Comparison of ENCODE assay signal across 1 cellular context in genomic region chr20:46099491-46100287, GRCh38.
TF ChIP-seq lines count a peak whose summit lies in the region.

No MANE protein-coding gene starts in this region.

TF ChIP-seq in HepG2, 621 proteins besides CTCF, POLR2A, EP300 and RAD21 (continued from another document and continues in another):
- no peak for TF ChIP-seq ZBED4 (CRISPR knock-in tag; IDR thresholded peaks at IDR 0.05; ENCODE audit: borderline replicate concordance)
- no peak for TF ChIP-seq ZSCAN30 (CRISPR knock-in tag; IDR thresholded peaks at IDR 0.05)
- no peak for TF ChIP-seq ELK4 (CRISPR knock-in tag; IDR thresholded peaks at IDR 0.05; ENCODE audit: borderline replicate concordance)
- TF ChIP-seq MAFK (conservative IDR thresholded peaks at IDR 0.05 in 1 of 2, IDR thresholded peaks at IDR 0.05 in 1 of 2; ENCODE audit: low read length in 2 of 2): no peak
- TF ChIP-seq GABPB1 (CRISPR knock-in tag; IDR thresholded peaks at IDR 0.05): peak; percentile 46; the same call in 1 of the 2 replicates
- TF ChIP-seq MEIS2 (CRISPR knock-in tag; IDR thresholded peaks at IDR 0.05): no peak
- peak; percentile 33; the same call in 1 of the 2 replicates for TF ChIP-seq NFKB2 (CRISPR knock-in tag; IDR thresholded peaks at IDR 0.05; ENCODE audit: borderline replicate concordance)
- TF ChIP-seq TBX3 (IDR thresholded peaks at IDR 0.05; ENCODE audit: borderline replicate concordance): no peak
- no peak for TF ChIP-seq KIAA2018 (CRISPR knock-in tag; IDR thresholded peaks at IDR 0.05; ENCODE audit: borderline replicate concordance)
- 0 out of 2 replicates have a peak, but pooled peaks have one; percentile 54 for TF ChIP-seq SALL2 (CRISPR knock-in tag; IDR thresholded peaks at IDR 0.05)
- no peak for TF ChIP-seq SYNCRIP (IDR thresholded peaks at IDR 0.05; ENCODE audit: insufficient read depth, low read depth, low read length)
- TF ChIP-seq GLMP (CRISPR knock-in tag; IDR thresholded peaks at IDR 0.05; ENCODE audit: borderline replicate concordance): no peak
- TF ChIP-seq NR0B2 (CRISPR knock-in tag; IDR thresholded peaks at IDR 0.05): 0 out of 2 replicates have a peak, but pooled peaks have one; percentile 33
- TF ChIP-seq SNAPC4 (CRISPR knock-in tag; IDR thresholded peaks at IDR 0.05): no peak
- TF ChIP-seq ZSCAN20 (CRISPR knock-in tag; IDR thresholded peaks at IDR 0.05; ENCODE audit: borderline replicate concordance): no peak
- no peak for TF ChIP-seq ZNF468 (CRISPR knock-in tag; IDR thresholded peaks at IDR 0.05)
- no peak for TF ChIP-seq ZNF629 (CRISPR knock-in tag; conservative IDR thresholded peaks at IDR 0.05)
- no peak for TF ChIP-seq ZNF251 (CRISPR knock-in tag; IDR thresholded peaks at IDR 0.05)
- no peak for TF ChIP-seq POLR2G (IDR thresholded peaks at IDR 0.05; ENCODE audit: low read depth, low read length)
- TF ChIP-seq PCBP1 (IDR thresholded peaks at IDR 0.05; ENCODE audit: borderline replicate concordance, low read depth, low read length): no peak
- no peak for TF ChIP-seq MTERF4 (CRISPR knock-in tag; IDR thresholded peaks at IDR 0.05)
- no peak for TF ChIP-seq ZFP41 (CRISPR knock-in tag; IDR thresholded peaks at IDR 0.05; ENCODE audit: borderline replicate concordance)
- TF ChIP-seq ZNF446 (CRISPR knock-in tag; IDR thresholded peaks at IDR 0.05): no peak
- TF ChIP-seq SPEN (CRISPR knock-in tag; IDR thresholded peaks at IDR 0.05; ENCODE audit: low read depth): no peak
- no peak for TF ChIP-seq ZNF431 (CRISPR knock-in tag; IDR thresholded peaks at IDR 0.05; ENCODE audit: borderline replicate concordance, low read depth)
- no peak for TF ChIP-seq ELF4 (CRISPR knock-in tag; IDR thresholded peaks at IDR 0.05; ENCODE audit: borderline replicate concordance)
- TF ChIP-seq ZNF33A (CRISPR knock-in tag; IDR thresholded peaks at IDR 0.05; ENCODE audit: borderline replicate concordance): no peak
- no peak for TF ChIP-seq ZBTB10 (CRISPR knock-in tag; IDR thresholded peaks at IDR 0.05; ENCODE audit: borderline replicate concordance)
